In the genomic region with DNA sequence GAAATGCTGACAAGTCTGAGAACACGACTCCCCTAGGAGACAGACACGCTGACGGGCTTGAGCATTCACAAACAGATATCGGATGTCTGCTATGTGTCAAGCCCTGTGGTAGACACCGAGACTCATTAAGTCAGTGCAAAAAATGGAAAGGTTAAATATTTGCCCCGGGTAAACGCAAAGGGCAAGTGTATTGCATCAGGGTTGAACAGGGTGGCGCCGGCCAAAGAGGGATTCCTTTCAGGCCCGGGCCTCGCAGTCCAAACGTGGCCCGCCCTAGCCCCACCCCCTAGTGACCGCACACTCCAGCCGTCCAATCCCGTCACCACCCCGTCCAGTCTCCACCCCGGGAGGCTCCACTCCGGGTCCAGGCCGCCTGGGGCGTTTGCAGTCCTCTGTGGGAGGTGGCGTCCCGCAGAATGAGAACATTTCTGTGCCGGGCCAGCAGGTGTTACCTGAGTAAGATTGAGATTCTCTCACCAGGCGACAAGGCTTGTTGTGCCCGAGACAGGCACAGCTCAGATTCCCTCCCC, we compare ENCODE assay signal across 1 cellular context.
A peak's percentile ranks its signal among the peaks of the same experiment; 100 is the strongest.
TF ChIP-seq lines count a peak whose summit lies in the region.

No MANE protein-coding gene starts in this region.

TF ChIP-seq in HepG2, 621 proteins besides CTCF, POLR2A, EP300 and RAD21 (continued from another document and continues in another):
- TF ChIP-seq, protein P1, sequence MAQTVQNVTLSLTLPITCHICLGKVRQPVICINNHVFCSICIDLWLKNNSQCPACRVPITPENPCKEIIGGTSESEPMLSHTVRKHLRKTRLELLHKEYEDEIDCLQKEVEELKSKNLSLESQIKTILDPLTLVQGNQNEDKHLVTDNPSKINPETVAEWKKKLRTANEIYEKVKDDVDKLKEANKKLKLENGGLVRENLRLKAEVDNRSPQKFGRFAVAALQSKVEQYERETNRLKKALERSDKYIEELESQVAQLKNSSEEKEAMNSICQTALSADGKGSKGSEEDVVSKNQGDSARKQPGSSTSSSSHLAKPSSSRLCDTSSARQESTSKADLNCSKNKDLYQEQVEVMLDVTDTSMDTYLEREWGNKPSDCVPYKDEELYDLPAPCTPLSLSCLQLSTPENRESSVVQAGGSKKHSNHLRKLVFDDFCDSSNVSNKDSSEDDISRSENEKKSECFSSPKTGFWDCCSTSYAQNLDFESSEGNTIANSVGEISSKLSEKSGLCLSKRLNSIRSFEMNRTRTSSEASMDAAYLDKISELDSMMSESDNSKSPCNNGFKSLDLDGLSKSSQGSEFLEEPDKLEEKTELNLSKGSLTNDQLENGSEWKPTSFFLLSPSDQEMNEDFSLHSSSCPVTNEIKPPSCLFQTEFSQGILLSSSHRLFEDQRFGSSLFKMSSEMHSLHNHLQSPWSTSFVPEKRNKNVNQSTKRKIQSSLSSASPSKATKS (CRISPR knock-in tag; IDR thresholded peaks at IDR 0.05) = no peak
- TF ChIP-seq ZNF552 (CRISPR knock-in tag; IDR thresholded peaks at IDR 0.05; ENCODE audit: borderline replicate concordance) (no peak), ZNF772 (CRISPR knock-in tag; IDR thresholded peaks at IDR 0.05) (no peak; the same call in 1 of the 2 replicates), PHF5A (CRISPR knock-in tag; IDR thresholded peaks at IDR 0.05; ENCODE audit: low read depth, unreplicated experiment) (peak; percentile 39), SNAPC2 (CRISPR knock-in tag; IDR thresholded peaks at IDR 0.05) (no peak), CCAR2 (optimal IDR thresholded peaks at IDR 0.05; ENCODE audit: low read depth, low read length) (no peak), MIER2 (CRISPR knock-in tag; IDR thresholded peaks at IDR 0.05) (peak; percentile 80; the same call in 1 of the 2 replicates), ISX (CRISPR knock-in tag; conservative IDR thresholded peaks at IDR 0.05) (no peak), MEIS1 (CRISPR knock-in tag; IDR thresholded peaks at IDR 0.05; ENCODE audit: borderline replicate concordance) (peak; percentile 97), ZNF282 (IDR thresholded peaks at IDR 0.05; ENCODE audit: partially characterized antibody) (no peak), TCF12 (IDR thresholded peaks at IDR 0.05) (no peak), TCF12 (CRISPR knock-in tag; IDR thresholded peaks at IDR 0.05) (no peak; the same call in 1 of the 2 replicates), CBX2 (IDR thresholded peaks at IDR 0.05; ENCODE audit: low read depth, low read length) (no peak), CBX2 (CRISPR knock-in tag; IDR thresholded peaks at IDR 0.05; ENCODE audit: low read depth) (no peak), FOXK1 (CRISPR knock-in tag; IDR thresholded peaks at IDR 0.05; ENCODE audit: borderline replicate concordance, low read depth) (peak; percentile 62; the same call in 1 of the 2 replicates), GTF2F1 (IDR thresholded peaks at IDR 0.05; ENCODE audit: low read length) (0 out of 2 replicates have a peak, but pooled peaks have one; percentile 43), HNRNPLL (IDR thresholded peaks at IDR 0.05; ENCODE audit: low read depth, low read length, poor library complexity, severe bottlenecking) (no peak)
- TF ChIP-seq, protein P2, sequence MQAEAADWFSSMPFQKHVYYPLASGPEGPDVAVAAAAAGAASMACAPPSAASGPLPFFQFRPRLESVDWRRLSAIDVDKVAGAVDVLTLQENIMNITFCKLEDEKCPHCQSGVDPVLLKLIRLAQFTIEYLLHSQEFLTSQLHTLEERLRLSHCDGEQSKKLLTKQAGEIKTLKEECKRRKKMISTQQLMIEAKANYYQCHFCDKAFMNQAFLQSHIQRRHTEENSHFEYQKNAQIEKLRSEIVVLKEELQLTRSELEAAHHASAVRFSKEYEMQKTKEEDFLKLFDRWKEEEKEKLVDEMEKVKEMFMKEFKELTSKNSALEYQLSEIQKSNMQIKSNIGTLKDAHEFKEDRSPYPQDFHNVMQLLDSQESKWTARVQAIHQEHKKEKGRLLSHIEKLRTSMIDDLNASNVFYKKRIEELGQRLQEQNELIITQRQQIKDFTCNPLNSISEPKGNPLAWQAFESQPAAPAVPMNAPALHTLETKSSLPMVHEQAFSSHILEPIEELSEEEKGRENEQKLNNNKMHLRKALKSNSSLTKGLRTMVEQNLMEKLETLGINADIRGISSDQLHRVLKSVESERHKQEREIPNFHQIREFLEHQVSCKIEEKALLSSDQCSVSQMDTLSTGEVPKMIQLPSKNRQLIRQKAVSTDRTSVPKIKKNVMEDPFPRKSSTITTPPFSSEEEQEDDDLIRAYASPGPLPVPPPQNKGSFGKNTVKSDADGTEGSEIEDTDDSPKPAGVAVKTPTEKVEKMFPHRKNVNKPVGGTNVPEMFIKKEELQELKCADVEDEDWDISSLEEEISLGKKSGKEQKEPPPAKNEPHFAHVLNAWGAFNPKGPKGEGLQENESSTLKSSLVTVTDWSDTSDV (CRISPR knock-in tag; IDR thresholded peaks at IDR 0.05) = no peak
- TF ChIP-seq, protein P3, sequence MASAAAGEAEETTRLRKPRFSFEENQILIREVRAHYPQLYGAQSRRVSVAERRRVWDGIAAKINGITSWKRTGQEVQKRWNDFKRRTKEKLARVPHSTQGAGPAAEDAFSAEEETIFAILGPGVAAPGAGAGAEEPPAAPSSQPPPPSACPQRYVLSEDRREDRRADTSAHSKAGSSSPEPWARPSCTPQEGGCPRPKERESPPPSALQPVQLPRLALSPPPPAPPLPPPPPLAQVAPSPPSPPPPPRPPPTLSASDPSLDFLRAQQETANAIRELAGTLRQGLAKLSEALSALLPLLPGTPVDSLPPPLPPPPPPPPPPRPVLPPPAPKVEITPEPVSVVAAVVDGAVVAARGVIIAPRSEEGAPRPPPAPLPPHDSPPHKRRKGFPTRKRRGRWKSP (CRISPR knock-in tag; IDR thresholded peaks at IDR 0.05) = peak; percentile 84; the same call in 1 of the 2 replicates
- TF ChIP-seq, protein P4, sequence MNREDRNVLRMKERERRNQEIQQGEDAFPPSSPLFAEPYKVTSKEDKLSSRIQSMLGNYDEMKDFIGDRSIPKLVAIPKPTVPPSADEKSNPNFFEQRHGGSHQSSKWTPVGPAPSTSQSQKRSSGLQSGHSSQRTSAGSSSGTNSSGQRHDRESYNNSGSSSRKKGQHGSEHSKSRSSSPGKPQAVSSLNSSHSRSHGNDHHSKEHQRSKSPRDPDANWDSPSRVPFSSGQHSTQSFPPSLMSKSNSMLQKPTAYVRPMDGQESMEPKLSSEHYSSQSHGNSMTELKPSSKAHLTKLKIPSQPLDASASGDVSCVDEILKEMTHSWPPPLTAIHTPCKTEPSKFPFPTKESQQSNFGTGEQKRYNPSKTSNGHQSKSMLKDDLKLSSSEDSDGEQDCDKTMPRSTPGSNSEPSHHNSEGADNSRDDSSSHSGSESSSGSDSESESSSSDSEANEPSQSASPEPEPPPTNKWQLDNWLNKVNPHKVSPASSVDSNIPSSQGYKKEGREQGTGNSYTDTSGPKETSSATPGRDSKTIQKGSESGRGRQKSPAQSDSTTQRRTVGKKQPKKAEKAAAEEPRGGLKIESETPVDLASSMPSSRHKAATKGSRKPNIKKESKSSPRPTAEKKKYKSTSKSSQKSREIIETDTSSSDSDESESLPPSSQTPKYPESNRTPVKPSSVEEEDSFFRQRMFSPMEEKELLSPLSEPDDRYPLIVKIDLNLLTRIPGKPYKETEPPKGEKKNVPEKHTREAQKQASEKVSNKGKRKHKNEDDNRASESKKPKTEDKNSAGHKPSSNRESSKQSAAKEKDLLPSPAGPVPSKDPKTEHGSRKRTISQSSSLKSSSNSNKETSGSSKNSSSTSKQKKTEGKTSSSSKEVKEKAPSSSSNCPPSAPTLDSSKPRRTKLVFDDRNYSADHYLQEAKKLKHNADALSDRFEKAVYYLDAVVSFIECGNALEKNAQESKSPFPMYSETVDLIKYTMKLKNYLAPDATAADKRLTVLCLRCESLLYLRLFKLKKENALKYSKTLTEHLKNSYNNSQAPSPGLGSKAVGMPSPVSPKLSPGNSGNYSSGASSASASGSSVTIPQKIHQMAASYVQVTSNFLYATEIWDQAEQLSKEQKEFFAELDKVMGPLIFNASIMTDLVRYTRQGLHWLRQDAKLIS (CRISPR knock-in tag; IDR thresholded peaks at IDR 0.05) = no peak
- TF ChIP-seq, protein P5, sequence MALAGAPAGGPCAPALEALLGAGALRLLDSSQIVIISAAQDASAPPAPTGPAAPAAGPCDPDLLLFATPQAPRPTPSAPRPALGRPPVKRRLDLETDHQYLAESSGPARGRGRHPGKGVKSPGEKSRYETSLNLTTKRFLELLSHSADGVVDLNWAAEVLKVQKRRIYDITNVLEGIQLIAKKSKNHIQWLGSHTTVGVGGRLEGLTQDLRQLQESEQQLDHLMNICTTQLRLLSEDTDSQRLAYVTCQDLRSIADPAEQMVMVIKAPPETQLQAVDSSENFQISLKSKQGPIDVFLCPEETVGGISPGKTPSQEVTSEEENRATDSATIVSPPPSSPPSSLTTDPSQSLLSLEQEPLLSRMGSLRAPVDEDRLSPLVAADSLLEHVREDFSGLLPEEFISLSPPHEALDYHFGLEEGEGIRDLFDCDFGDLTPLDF (CRISPR knock-in tag; IDR thresholded peaks at IDR 0.05) = no peak
- TF ChIP-seq, protein P6, sequence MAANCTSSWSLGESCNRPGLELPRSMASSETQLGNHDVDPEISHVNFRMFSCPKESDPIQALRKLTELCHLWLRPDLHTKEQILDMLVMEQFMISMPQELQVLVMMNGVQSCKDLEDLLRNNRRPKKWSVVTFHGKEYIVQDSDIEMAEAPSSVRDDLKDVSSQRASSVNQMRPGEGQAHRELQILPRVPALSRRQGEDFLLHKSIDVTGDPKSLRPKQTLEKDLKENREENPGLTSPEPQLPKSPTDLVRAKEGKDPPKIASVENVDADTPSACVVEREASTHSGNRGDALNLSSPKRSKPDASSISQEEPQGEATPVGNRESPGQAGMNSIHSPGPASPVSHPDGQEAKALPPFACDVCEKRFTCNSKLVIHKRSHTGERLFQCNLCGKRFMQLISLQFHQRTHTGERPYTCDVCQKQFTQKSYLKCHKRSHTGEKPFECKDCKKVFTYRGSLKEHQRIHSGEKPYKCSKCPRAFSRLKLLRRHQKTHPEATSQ (CRISPR knock-in tag; IDR thresholded peaks at IDR 0.05; ENCODE audit: borderline replicate concordance) = no peak; the same call in 1 of the 2 replicates
- TF ChIP-seq, protein P7, sequence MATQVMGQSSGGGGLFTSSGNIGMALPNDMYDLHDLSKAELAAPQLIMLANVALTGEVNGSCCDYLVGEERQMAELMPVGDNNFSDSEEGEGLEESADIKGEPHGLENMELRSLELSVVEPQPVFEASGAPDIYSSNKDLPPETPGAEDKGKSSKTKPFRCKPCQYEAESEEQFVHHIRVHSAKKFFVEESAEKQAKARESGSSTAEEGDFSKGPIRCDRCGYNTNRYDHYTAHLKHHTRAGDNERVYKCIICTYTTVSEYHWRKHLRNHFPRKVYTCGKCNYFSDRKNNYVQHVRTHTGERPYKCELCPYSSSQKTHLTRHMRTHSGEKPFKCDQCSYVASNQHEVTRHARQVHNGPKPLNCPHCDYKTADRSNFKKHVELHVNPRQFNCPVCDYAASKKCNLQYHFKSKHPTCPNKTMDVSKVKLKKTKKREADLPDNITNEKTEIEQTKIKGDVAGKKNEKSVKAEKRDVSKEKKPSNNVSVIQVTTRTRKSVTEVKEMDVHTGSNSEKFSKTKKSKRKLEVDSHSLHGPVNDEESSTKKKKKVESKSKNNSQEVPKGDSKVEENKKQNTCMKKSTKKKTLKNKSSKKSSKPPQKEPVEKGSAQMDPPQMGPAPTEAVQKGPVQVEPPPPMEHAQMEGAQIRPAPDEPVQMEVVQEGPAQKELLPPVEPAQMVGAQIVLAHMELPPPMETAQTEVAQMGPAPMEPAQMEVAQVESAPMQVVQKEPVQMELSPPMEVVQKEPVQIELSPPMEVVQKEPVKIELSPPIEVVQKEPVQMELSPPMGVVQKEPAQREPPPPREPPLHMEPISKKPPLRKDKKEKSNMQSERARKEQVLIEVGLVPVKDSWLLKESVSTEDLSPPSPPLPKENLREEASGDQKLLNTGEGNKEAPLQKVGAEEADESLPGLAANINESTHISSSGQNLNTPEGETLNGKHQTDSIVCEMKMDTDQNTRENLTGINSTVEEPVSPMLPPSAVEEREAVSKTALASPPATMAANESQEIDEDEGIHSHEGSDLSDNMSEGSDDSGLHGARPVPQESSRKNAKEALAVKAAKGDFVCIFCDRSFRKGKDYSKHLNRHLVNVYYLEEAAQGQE (IDR thresholded peaks at IDR 0.05; ENCODE audit: borderline replicate concordance in 1 of 2, low read depth in 1 of 2, low read length in 2 of 2) = peak in 1 of 2 experiments; percentile 48; a peak in 2 of 4 replicates
- TF ChIP-seq, protein P8, sequence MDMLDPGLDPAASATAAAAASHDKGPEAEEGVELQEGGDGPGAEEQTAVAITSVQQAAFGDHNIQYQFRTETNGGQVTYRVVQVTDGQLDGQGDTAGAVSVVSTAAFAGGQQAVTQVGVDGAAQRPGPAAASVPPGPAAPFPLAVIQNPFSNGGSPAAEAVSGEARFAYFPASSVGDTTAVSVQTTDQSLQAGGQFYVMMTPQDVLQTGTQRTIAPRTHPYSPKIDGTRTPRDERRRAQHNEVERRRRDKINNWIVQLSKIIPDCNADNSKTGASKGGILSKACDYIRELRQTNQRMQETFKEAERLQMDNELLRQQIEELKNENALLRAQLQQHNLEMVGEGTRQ (IDR thresholded peaks at IDR 0.05; ENCODE audit: low read depth, low read length) = no peak
- TF ChIP-seq, protein P8 (CRISPR knock-in tag; IDR thresholded peaks at IDR 0.05; ENCODE audit: borderline replicate concordance) = no peak
- TF ChIP-seq, protein P9, sequence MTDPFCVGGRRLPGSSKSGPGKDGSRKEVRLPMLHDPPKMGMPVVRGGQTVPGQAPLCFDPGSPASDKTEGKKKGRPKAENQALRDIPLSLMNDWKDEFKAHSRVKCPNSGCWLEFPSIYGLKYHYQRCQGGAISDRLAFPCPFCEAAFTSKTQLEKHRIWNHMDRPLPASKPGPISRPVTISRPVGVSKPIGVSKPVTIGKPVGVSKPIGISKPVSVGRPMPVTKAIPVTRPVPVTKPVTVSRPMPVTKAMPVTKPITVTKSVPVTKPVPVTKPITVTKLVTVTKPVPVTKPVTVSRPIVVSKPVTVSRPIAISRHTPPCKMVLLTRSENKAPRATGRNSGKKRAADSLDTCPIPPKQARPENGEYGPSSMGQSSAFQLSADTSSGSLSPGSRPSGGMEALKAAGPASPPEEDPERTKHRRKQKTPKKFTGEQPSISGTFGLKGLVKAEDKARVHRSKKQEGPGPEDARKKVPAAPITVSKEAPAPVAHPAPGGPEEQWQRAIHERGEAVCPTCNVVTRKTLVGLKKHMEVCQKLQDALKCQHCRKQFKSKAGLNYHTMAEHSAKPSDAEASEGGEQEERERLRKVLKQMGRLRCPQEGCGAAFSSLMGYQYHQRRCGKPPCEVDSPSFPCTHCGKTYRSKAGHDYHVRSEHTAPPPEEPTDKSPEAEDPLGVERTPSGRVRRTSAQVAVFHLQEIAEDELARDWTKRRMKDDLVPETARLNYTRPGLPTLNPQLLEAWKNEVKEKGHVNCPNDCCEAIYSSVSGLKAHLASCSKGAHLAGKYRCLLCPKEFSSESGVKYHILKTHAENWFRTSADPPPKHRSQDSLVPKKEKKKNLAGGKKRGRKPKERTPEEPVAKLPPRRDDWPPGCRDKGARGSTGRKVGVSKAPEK (CRISPR knock-in tag; IDR thresholded peaks at IDR 0.05; ENCODE audit: borderline replicate concordance) = no peak
